ENCODE assay signal across 8 cellular contexts in genomic region chr20:35146922-35147574, GRCh38. TPM values are rescaled to one million over a fixed set of nuclear protein-coding genes. Genes with fewer than 3 reads are reported as not detected.
A peak's percentile ranks its signal among the peaks of the same experiment; 100 is the strongest.
DNase-seq lines count a peak whose midpoint lies in the region; ATAC-seq, FAIRE-seq and TF ChIP-seq lines count a peak whose summit lies in the region.

TSS of gene EDEM2 (minus strand) at chr20:35147336. CDS start at chr20:35147258, 78 bp downstream.

- H3K4me1 ChIP-seq in pancreas: peaks cover 0 to 24% (median 4%) of the 10 kb centered on the region in 3 donors
- H3K4me1 ChIP-seq in thyroid gland: peaks cover 6 to 21% of the 10 kb centered on the region in 2 donors

- no peaks in the 10 kb centered on the region for H3K27me3 ChIP-seq in pancreas
- no peaks in the 10 kb centered on the region for H3K27me3 ChIP-seq in thyroid gland

- H3K27ac ChIP-seq in pancreas (peak within 1 kb of the TSS; percentile 39 to 85 (median 74)), thyroid gland (peak within 1 kb of the TSS; percentile 1 to 75 (median 74))

- 0 to 1% methylated on average over 42 of the region's 42 CpGs for WGBS in pancreas, 2 donors
- 0 to 1% methylated on average over 30 to 42 of the region's 42 CpGs for WGBS in thyroid gland, 2 donors

- H3K9me3 ChIP-seq in pancreas (no peaks in the 10 kb centered on the region), thyroid gland (no peaks in the 10 kb centered on the region)

- DNase-seq in GM12864 (ENCODE audit: low read depth): peak; percentile 91
- peak; percentile 87 for DNase-seq in NCI-H1436 (lab: John Stamatoyannopoulos, UW)
- peak; percentile 99 for DNase-seq in SW480 (ENCODE audit: low spot score)
- DNase-seq in activated naive CD8-positive, alpha-beta T cell treated with anti-CD3 and anti-CD28 coated beads, Interleukin-2, amount 50 U/mL, for 16 hours (ENCODE audit: low read depth, low spot score): peak; percentile 75
- DNase-seq in Right ventricle myocardium superior: peak; percentile 96
- peak; percentile 90 to 99 (median 92) for DNase-seq in pancreas
- DNase-seq in thyroid gland: peak; percentile 92 to 93

- H3K36me3 ChIP-seq in pancreas (peaks cover 0 to 4% (median 0%) of the 10 kb centered on the region in 3 donors), thyroid gland (peaks cover 5 to 14% of the 10 kb centered on the region in 2 donors)

- FAIRE-seq in pancreas (lab: Jason Lieb, UNC): no peak

- TF ChIP-seq POLR2A in thyroid gland (IDR thresholded peaks at IDR 0.05): peak in 1 of 2 donors; percentile 55

- no peak for TF ChIP-seq CTCF in GM12864 (IDR thresholded peaks at IDR 0.05; ENCODE audit: low read depth, low read length, missing control alignments)
- TF ChIP-seq CTCF in pancreas (IDR thresholded peaks at IDR 0.05): no peak
- TF ChIP-seq CTCF in thyroid gland (IDR thresholded peaks at IDR 0.05): peak in 1 of 6 experiments; percentile 26

- ATAC-seq in HG02763 (IDR thresholded peaks at IDR 0.05; ENCODE audit: unreplicated experiment): peak; percentile 81
- peak; percentile 97 for ATAC-seq in Right ventricle myocardium superior (ENCODE audit: poor library complexity)
- peak; percentile 92 to 96 (median 96) for ATAC-seq in pancreas

- intact Hi-C loops in Right ventricle myocardium superior (cut with DNase I): loop anchor here (5.0 kb wide), 1 partner anchor 125 kb away; no protein-coding TSS in a partner anchor
- intact Hi-C loops in pancreas (cut with DNase I): no loop called here
- intact Hi-C loops in thyroid gland (cut with DNase I): loop anchor here (5.0 kb wide), 2 partner anchors 60 to 120 kb away; no protein-coding TSS in a partner anchor

- peak within 1 kb of the TSS; percentile 72 for H3K4me3 ChIP-seq in GM12864 (ENCODE audit: low read depth, low read length)
- peak within 1 kb of the TSS; percentile 58 to 77 (median 66) for H3K4me3 ChIP-seq in pancreas
- peak within 1 kb of the TSS; percentile 7 to 93 (median 59) for H3K4me3 ChIP-seq in thyroid gland (replicated peaks in 1 of 3)

RNA-seq across cellular contexts. Expression of gene EDEM2, which starts in this region (rescaled TPM):
- total RNA-seq in Right ventricle myocardium superior: 9.1 TPM
- total RNA-seq in pancreas: 10 to 100 TPM; 12.6 to 31.5 (median 17.4) TPM
- 10 to 100 TPM; 12.5 to 22.7 TPM for polyA plus RNA-seq in pancreas
- 10 to 100 TPM; 13.7 to 31.0 (median 25.0) TPM for total RNA-seq in thyroid gland

Comparison
In these comparisons a context has a peak if more than half of its experiments do, and no peak if none do; other contexts are left out.
1. Peak in every context shown above with its lines: DNase-seq, ATAC-seq, H3K4me3 ChIP-seq and H3K27ac ChIP-seq.
2. intact Hi-C loops: an anchor here in Right ventricle myocardium superior (5.0 kb wide) and thyroid gland (5.0 kb wide); none called in pancreas.